8 cellular contexts compared by ENCODE assay signal in the genomic region with DNA sequence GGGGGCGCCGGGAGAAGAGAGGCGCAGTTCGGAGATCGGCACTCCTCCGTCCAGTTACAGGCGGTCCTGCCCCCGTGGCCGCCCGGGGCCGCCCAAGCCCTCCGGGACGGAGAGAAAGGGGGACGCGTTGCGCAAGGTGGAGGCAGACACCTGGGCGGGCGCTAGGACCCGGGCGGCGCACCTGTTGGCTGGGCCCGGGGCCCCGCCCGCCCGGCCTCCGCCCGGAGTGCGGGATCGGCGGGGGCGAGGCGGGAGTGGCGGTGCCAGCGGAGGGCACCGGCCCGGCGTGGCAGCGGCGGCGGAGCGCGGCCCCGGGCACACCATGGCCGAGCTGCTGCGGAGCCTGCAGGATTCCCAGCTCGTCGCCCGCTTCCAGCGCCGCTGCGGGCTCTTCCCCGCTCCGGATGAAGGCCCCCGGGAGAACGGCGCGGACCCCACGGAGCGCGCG. TPM values are rescaled to one million over a fixed set of nuclear protein-coding genes. Genes with fewer than 3 reads are reported as not detected.
DNase-seq lines count a peak whose midpoint lies in the region; ATAC-seq and TF ChIP-seq lines count a peak whose summit lies in the region.

SGPP2 (plus strand) TSS at position 263 of the 448 bp plus-strand sequence; CDS start at position 323, 60 bp downstream.

- H4K20me1 ChIP-seq in OCI-LY7 (ENCODE audit: insufficient read depth, low read length): no peaks in the 10 kb centered on the region

- no TSS peak for BruUV-seq in OCI-LY7 (replicated peaks; lab: Mats Ljungman, UMichigan)

- H3K4me2 ChIP-seq in OCI-LY7 (ENCODE audit: low read length): no peak within 1 kb of the TSS

- no peaks in the 10 kb centered on the region for H3K9me3 Mint-ChIP-seq in activated CD8-positive, alpha-beta T cell treated with anti-CD3 and anti-CD28 coated beads for 36 hours
- no peaks in the 10 kb centered on the region for H3K9me3 Mint-ChIP-seq in progenitor cell of endocrine pancreas (ENCODE audit: low read depth)

- H3K4me3 Mint-ChIP-seq in activated CD8-positive, alpha-beta T cell treated with anti-CD3 and anti-CD28 coated beads for 36 hours: peak within 1 kb of the TSS; percentile 88
- peak within 1 kb of the TSS; percentile 86 for H3K4me3 Mint-ChIP-seq in progenitor cell of endocrine pancreas (ENCODE audit: low read depth)

- no peaks in the 10 kb centered on the region for H3K36me3 ChIP-seq in OCI-LY7 (ENCODE audit: insufficient read depth, low read length)

- H3K4me1 Mint-ChIP-seq in activated CD8-positive, alpha-beta T cell treated with anti-CD3 and anti-CD28 coated beads for 36 hours (ENCODE audit: low read depth): peaks cover 38% of the 10 kb centered on the region
- peaks cover 38% of the 10 kb centered on the region for H3K4me1 Mint-ChIP-seq in progenitor cell of endocrine pancreas (ENCODE audit: low read depth)

- H3K4me1 ChIP-seq in OCI-LY7 (ENCODE audit: insufficient read depth, low read length, poor library complexity, severe bottlenecking): no peaks in the 10 kb centered on the region

- peaks cover 49% of the 10 kb centered on the region for H3K27me3 Mint-ChIP-seq in activated CD8-positive, alpha-beta T cell treated with anti-CD3 and anti-CD28 coated beads for 36 hours
- H3K27me3 Mint-ChIP-seq in progenitor cell of endocrine pancreas: peaks cover 40% of the 10 kb centered on the region

- POLR2A ChIA-PET in activated CD8-positive, alpha-beta T cell treated with anti-CD3 and anti-CD28 coated beads for 36 hours (lab: Charles Lee): no interaction called here
- POLR2A ChIA-PET in OCI-LY7 (lab: Charles Lee): no interaction called here

- H3K9me2 ChIP-seq in OCI-LY7 (ENCODE audit: insufficient read depth, low read length): no peaks in the 10 kb centered on the region

- CTCF ChIA-PET in activated CD8-positive, alpha-beta T cell treated with anti-CD3 and anti-CD28 coated beads for 36 hours (lab: Charles Lee): no interaction called here
- CTCF ChIA-PET in OCI-LY7 (lab: Charles Lee; ENCODE audit: unreplicated experiment): no interaction called here

- no peaks in the 10 kb centered on the region for H3K79me2 ChIP-seq in OCI-LY7 (ENCODE audit: insufficient read depth, low read depth, low read length)

- H3K27ac Mint-ChIP-seq in activated CD8-positive, alpha-beta T cell treated with anti-CD3 and anti-CD28 coated beads for 36 hours: peak within 1 kb of the TSS; percentile 92
- peak within 1 kb of the TSS; percentile 93 for H3K27ac Mint-ChIP-seq in progenitor cell of endocrine pancreas

- ATAC-seq in Right ventricle myocardium inferior: peak; percentile 33
- ATAC-seq in HG03196 (IDR thresholded peaks at IDR 0.05; ENCODE audit: unreplicated experiment): peak; percentile 25
- peak; percentile 29 for ATAC-seq in activated CD8-positive, alpha-beta T cell treated with anti-CD3 and anti-CD28 coated beads for 36 hours

- intact Hi-C loops in Right ventricle myocardium inferior (cut with DNase I): loop anchor here (2.0 to 10.0 kb wide), 2 partner anchors 104 to 140 kb away; a partner anchor contains a TSS
- intact Hi-C loops in cardiac septum (cut with DNase I): no loop called here
- intact Hi-C loops in activated CD8-positive, alpha-beta T cell treated with anti-CD3 and anti-CD28 coated beads for 36 hours (cut with micrococcal nuclease): loop anchor here (10.0 kb wide), 1 partner anchor 110 kb away; no protein-coding TSS in a partner anchor
- intact Hi-C loops in OCI-LY7 (cut with micrococcal nuclease; ENCODE audit: unreplicated experiment): no loop called here

- no peak within 1 kb of the TSS for H3K4me3 ChIP-seq in OCI-LY7 (ENCODE audit: low read depth, low read length, poor library complexity, severe bottlenecking)

- peaks cover 7% of the 10 kb centered on the region for H3K36me3 Mint-ChIP-seq in activated CD8-positive, alpha-beta T cell treated with anti-CD3 and anti-CD28 coated beads for 36 hours (ENCODE audit: low read depth)
- peaks cover under 1% of the 10 kb centered on the region for H3K36me3 Mint-ChIP-seq in progenitor cell of endocrine pancreas (ENCODE audit: insufficient read depth)

- H2AFZ ChIP-seq in OCI-LY7 (ENCODE audit: low read length): no peak within 1 kb of the TSS

- no peak for TF ChIP-seq CTCF in activated CD8-positive, alpha-beta T cell treated with anti-CD3 and anti-CD28 coated beads for 36 hours (IDR thresholded peaks at IDR 0.05)
- no peak for TF ChIP-seq CTCF in progenitor cell of endocrine pancreas (IDR thresholded peaks at IDR 0.05; ENCODE audit: unreplicated experiment)
- TF ChIP-seq CTCF in OCI-LY7 (conservative IDR thresholded peaks at IDR 0.05; ENCODE audit: low read length): no peak

- DNase-seq in Right ventricle myocardium inferior (ENCODE audit: missing footprints) (peak; percentile 60), cardiac septum (ENCODE audit: low spot score) (no peak), germinal center (ENCODE audit: low spot score) (peak; percentile 66), progenitor cell of endocrine pancreas (ENCODE audit: low spot score, unreplicated experiment) (peak; percentile 24), OCI-LY7 (ENCODE audit: low spot score) (no peak), DMS153 treated with DMSO at 0.1 percent for 48 hours (lab: John Stamatoyannopoulos, UW; ENCODE audit: unreplicated experiment) (no peak)
- peak; percentile 18 for DNase-seq in activated CD8-positive, alpha-beta T cell treated with anti-CD3 and anti-CD28 coated beads for 36 hours

- no peaks in the 10 kb centered on the region for H3K9me3 ChIP-seq in OCI-LY7 (ENCODE audit: low read length)

- H3K27ac ChIP-seq in OCI-LY7 (ENCODE audit: low read depth, low read length, poor library complexity, severe bottlenecking): no peak within 1 kb of the TSS

RNA-seq across cellular contexts. Expression of gene SGPP2, which starts in this region (rescaled TPM):
- total RNA-seq in Right ventricle myocardium inferior (19.0 TPM), cardiac septum (1.0 TPM), progenitor cell of endocrine pancreas (14.2 and 19.8 TPM in 2 replicates), OCI-LY7 (2022) (not detected in 2 replicates)
- 1 to 10 TPM; 2.8 to 3.0 TPM for total RNA-seq in activated CD8-positive, alpha-beta T cell treated with anti-CD3 and anti-CD28 coated beads for 36 hours
- total RNA-seq in OCI-LY7 (2014; rRNA removed; shearing (Covaris generic)): not detected in 2 replicates

Comparison
In these comparisons a context has a peak if more than half of its experiments do, and no peak if none do; other contexts are left out.
1. DNase-seq: peak in Right ventricle myocardium inferior (single experiment), activated CD8-positive, alpha-beta T cell treated with anti-CD3 and anti-CD28 coated beads for 36 hours (single experiment), germinal center (single experiment) and progenitor cell of endocrine pancreas (single experiment); none in cardiac septum (single experiment), OCI-LY7 (single experiment) and DMS153 treated with DMSO at 0.1 percent for 48 hours (single experiment).
2. intact Hi-C loops: an anchor here in Right ventricle myocardium inferior (2.0 to 10.0 kb wide) and activated CD8-positive, alpha-beta T cell treated with anti-CD3 and anti-CD28 coated beads for 36 hours (10.0 kb wide); none called in cardiac septum and OCI-LY7.
3. Peak in every context shown above with its lines, with median percentiles within 50 percentile points of each other: ATAC-seq.